9 cellular contexts compared by ENCODE assay signal in genomic region chr14:74593241-74593985, GRCh38. TPM values are rescaled to one million over a fixed set of nuclear protein-coding genes. Genes with fewer than 3 reads are reported as not detected.
A peak's percentile ranks its signal among the peaks of the same experiment; 100 is the strongest.
DNase-seq lines count a peak whose midpoint lies in the region; ATAC-seq, FAIRE-seq and TF ChIP-seq lines count a peak whose summit lies in the region.
"Had no signal": no experiment of that assay in that cellular context is flagged by ENCODE, and none has a peak within 500 bp of the region (broad histone marks: within the 10 kb centered on the region; RNA-seq: fewer than 3 reads in every experiment).

No MANE protein-coding gene starts in this region.

- H3K4me3 ChIP-seq in AG10803 (ENCODE audit: low read length) = no peak overlapping the region
- no peak overlapping the region for H3K4me3 ChIP-seq in RWPE2 (ENCODE audit: severe bottlenecking)
- H3K4me3 ChIP-seq in cardiac muscle cell = no peak overlapping the region
- no peak overlapping the region for H3K4me3 ChIP-seq in pancreas
- H3K4me3 ChIP-seq in GM23338 = no peak overlapping the region
- H3K4me3 ChIP-seq in A673 (ENCODE audit: low read depth, low read length, poor library complexity, severe bottlenecking) = no peak overlapping the region
- H3K4me3 ChIP-seq: SJSA1 had no signal

- no peaks in the 10 kb centered on the region for H4K20me1 ChIP-seq in GM23338 (replicated peaks; ENCODE audit: insufficient read depth)

- H3K79me2 ChIP-seq in GM23338 (replicated peaks; ENCODE audit: insufficient read depth) = no peaks in the 10 kb centered on the region

- H3K4me1 ChIP-seq in RWPE2 (ENCODE audit: insufficient read depth, poor library complexity, severe bottlenecking) (peaks cover 9% of the 10 kb centered on the region), cardiac muscle cell (ENCODE audit: low read depth) (peaks cover 44% of the 10 kb centered on the region), pancreas (peaks cover 0 to 5% (median 0%) of the 10 kb centered on the region in 3 donors), GM23338 (ENCODE audit: insufficient read depth) (no peaks in the 10 kb centered on the region), A673 (ENCODE audit: insufficient read depth, low read length, poor library complexity, severe bottlenecking) (no peaks in the 10 kb centered on the region)

- H3K27ac ChIP-seq in RWPE2 (ENCODE audit: poor library complexity, severe bottlenecking) (peak overlapping the region; percentile 100), cardiac muscle cell (peak overlapping the region; percentile 67), pancreas (peak overlapping the region in 2 of 4 donors; percentile 25 to 58), GM23338 (ENCODE audit: low read depth) (no peak overlapping the region), A673 (ENCODE audit: low read depth, low read length, poor library complexity, severe bottlenecking) (no peak overlapping the region)
- H3K27ac ChIP-seq: SJSA1 had no signal

- H2AFZ ChIP-seq in GM23338 = no peak overlapping the region

- H3K36me3 ChIP-seq in RWPE2 (ENCODE audit: low read depth) (peaks cover 83% of the 10 kb centered on the region), cardiac muscle cell (no peaks in the 10 kb centered on the region), pancreas (no peaks in the 10 kb centered on the region), GM23338 (ENCODE audit: insufficient read depth) (no peaks in the 10 kb centered on the region), A673 (ENCODE audit: insufficient read depth, low read length, poor library complexity, severe bottlenecking) (no peaks in the 10 kb centered on the region)
- H3K36me3 ChIP-seq: SJSA1 had no signal

- no peak for ATAC-seq in RWPE2 (ENCODE audit: low read depth)
- peak in 3 of 4 donors; percentile 46 to 60 (median 49) for ATAC-seq in pancreas
- ATAC-seq in GM23338 = no peak
- ATAC-seq in GM19328 (IDR thresholded peaks at IDR 0.05; ENCODE audit: unreplicated experiment) = no peak

- DNase-seq in AG10803 (ENCODE audit: low read depth) (peak; percentile 65), RWPE2 (ENCODE audit: low spot score) (no peak), cardiac muscle cell (ENCODE audit: low read depth in 1 of 2, low spot score in 1 of 2) (peak in 1 of 2 donors; percentile 62), pancreas (no peak), GM23338 (ENCODE audit: low spot score) (no peak), GM19239 (ENCODE audit: insufficient read length, low spot score) (no peak), A673 (ENCODE audit: low spot score) (no peak)

- no peaks in the 10 kb centered on the region for H3K9me3 ChIP-seq in RWPE2 (ENCODE audit: severe bottlenecking)
- H3K9me3 ChIP-seq in cardiac muscle cell (ENCODE audit: low read depth) = no peaks in the 10 kb centered on the region
- H3K9me3 ChIP-seq in pancreas = no peaks in the 10 kb centered on the region
- H3K9me3 ChIP-seq in A673 (ENCODE audit: low read depth, low read length, poor library complexity, severe bottlenecking) = no peaks in the 10 kb centered on the region
- H3K9me3 ChIP-seq: SJSA1 had no signal

- H3K9me3 Mint-ChIP-seq in GM23338 = no peaks in the 10 kb centered on the region

- no peaks in the 10 kb centered on the region for H3F3A ChIP-seq in GM23338 (replicated peaks; ENCODE audit: low read depth)

- H3K4me3 Mint-ChIP-seq in GM23338 = no peak overlapping the region

- POLR2A ChIA-PET in A673 (lab: Charles Lee; ENCODE audit: low non-redundant PET) = no interaction called here

- H3K27ac Mint-ChIP-seq in GM23338 = no peak overlapping the region

- H3K4me1 Mint-ChIP-seq in GM23338 = no peaks in the 10 kb centered on the region

- no TSS peak for BruUV-seq in A673 (replicated peaks; lab: Mats Ljungman, UMichigan)

- 57 to 61% methylated on average over 12 of the region's 12 CpGs for WGBS in pancreas, 2 donors

- intact Hi-C loops in pancreas (cut with DNase I) (no loop called here), A673 (cut with micrococcal nuclease; ENCODE audit: unreplicated experiment) (no loop called here)

- H3K4me2 ChIP-seq in GM23338 = no peak overlapping the region

- no peaks in the 10 kb centered on the region for H3K9me2 ChIP-seq in GM23338 (ENCODE audit: insufficient read depth)

- TF ChIP-seq CTCF in AG10803 (conservative IDR thresholded peaks at IDR 0.05; ENCODE audit: low read length) (no peak), RWPE2 (IDR thresholded peaks at IDR 0.05; ENCODE audit: poor library complexity, severe bottlenecking) (no peak), cardiac muscle cell (IDR thresholded peaks at IDR 0.05; ENCODE audit: low read depth, low read length) (no peak), pancreas (IDR thresholded peaks at IDR 0.05) (no peak), GM23338 (conservative IDR thresholded peaks at IDR 0.05; ENCODE audit: low read depth in 2 of 2) (no peak), A673 (conservative IDR thresholded peaks at IDR 0.05; ENCODE audit: low read depth, low read length) (no peak)

- H3K27me3 ChIP-seq in RWPE2 (ENCODE audit: insufficient read depth, poor library complexity, severe bottlenecking) (no peaks in the 10 kb centered on the region), cardiac muscle cell (no peaks in the 10 kb centered on the region), pancreas (no peaks in the 10 kb centered on the region), GM23338 (ENCODE audit: insufficient read depth) (no peaks in the 10 kb centered on the region), A673 (replicated peaks; ENCODE audit: insufficient read depth, low read depth, low read length, poor library complexity) (no peaks in the 10 kb centered on the region)
- H3K27me3 ChIP-seq: SJSA1 had no signal

- no peaks in the 10 kb centered on the region for H3K36me3 Mint-ChIP-seq in GM23338 (ENCODE audit: low read depth)

- no peak for FAIRE-seq in pancreas (lab: Jason Lieb, UNC)
- no peak for FAIRE-seq in GM19239 (lab: Jason Lieb, UNC)

- CTCF ChIA-PET in A673 (lab: Charles Lee) = no interaction called here

- H3K27me3 Mint-ChIP-seq in GM23338 (ENCODE audit: insufficient read depth, low read depth, poor library complexity) = peaks cover 4% of the 10 kb centered on the region

TF ChIP-seq in GM23338, 12 proteins besides CTCF, POLR2A, EP300 and RAD21 (continues in another document):
- TF ChIP-seq EZH2phosphoT487 (IDR thresholded peaks at IDR 0.05; ENCODE audit: unreplicated experiment) (no peak), ETS1 (IDR thresholded peaks at IDR 0.05) (no peak)

RNA-seq across cellular contexts. Expression of gene LTBP2, which starts 18.6 kb away (rescaled TPM):
- total RNA-seq in cardiac muscle cell (4.4 and 5.4 TPM in 2 replicates), pancreas (10 to 100 TPM in 2 of 6 donors, 1 to 10 TPM in 4; 3.3 to 18.1 (median 5.5) TPM), A673 (2021) (0.26 and 0.57 TPM in 2 replicates)
- polyA plus RNA-seq in cardiac muscle cell (1.5 and 2.0 TPM in 2 replicates), pancreas (1 to 10 TPM; 1.8 to 2.5 TPM), GM23338 (2016; fragmentation: Nextera tagmentation; extraction: Ambion mirVana) (0.27 and 0.35 TPM in 2 replicates)
- 0.49 and 2.1 TPM in 2 replicates for total RNA-seq in GM23338 (2014; rRNA removed; shearing (Covaris generic))

Comparison
In these comparisons a context has a peak if more than half of its experiments do, and no peak if none do; other contexts are left out.
1. ATAC-seq: peak in pancreas (3 of 4); none in RWPE2 (single experiment), GM23338 (single experiment) and GM19328 (single experiment).
2. H3K27ac ChIP-seq: peak in RWPE2 (single experiment) and cardiac muscle cell (single experiment); none in GM23338 (single experiment) and A673 (single experiment).